In the genomic region with DNA sequence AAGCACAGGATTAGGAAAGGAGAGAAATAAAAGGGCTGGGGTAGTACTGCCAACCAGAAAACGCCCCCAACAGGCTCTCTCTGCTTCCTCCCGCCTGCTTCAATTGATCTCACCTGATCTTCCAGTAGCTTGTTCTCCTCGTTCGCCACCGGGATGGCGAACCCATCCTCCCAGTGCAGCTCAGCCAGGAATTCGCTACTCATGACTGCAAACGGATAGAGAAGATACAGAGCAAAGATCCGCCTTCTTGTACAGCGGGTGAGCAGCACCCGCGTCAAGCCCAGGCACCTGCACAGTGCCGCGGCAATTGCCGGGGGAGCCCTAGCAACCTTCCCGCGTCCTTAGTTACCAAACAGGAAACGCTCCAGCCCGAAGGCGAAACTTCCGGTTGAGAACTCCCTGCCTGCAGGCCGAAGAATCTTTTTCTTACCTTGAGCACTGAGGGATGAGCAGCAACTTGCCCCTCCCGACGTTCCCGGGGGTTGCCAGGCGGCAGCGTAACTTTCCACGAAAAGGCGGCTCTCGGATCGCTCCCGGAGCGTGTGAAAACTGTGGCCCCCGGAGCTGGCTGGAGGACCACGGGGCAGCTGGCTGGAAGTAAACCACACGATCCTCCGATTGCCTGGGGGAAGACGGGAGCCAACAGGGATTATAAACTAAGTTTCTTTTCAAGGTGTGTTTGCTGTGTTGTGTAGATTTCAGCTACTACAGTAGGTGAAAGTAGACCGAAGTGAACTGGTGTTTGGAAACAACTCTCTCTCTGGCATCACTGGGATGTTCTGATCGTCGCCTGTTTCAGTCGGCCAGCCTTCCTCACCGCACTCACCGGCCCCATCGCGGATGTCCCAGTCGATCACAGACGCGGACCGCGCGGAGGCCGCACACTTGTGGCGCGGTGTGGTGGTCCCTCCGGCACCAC, we compare ENCODE assay signal across 1 cellular context.
TF ChIP-seq lines count a peak whose summit lies in the region.

A gene (minus strand): TSS at position 312 of the 919 bp plus-strand sequence. CDS start 109 bp downstream, at position 203.

TF ChIP-seq in HepG2, 621 proteins besides CTCF, POLR2A, EP300 and RAD21 (continued from another document and continues in another):
- TF ChIP-seq, protein P1, sequence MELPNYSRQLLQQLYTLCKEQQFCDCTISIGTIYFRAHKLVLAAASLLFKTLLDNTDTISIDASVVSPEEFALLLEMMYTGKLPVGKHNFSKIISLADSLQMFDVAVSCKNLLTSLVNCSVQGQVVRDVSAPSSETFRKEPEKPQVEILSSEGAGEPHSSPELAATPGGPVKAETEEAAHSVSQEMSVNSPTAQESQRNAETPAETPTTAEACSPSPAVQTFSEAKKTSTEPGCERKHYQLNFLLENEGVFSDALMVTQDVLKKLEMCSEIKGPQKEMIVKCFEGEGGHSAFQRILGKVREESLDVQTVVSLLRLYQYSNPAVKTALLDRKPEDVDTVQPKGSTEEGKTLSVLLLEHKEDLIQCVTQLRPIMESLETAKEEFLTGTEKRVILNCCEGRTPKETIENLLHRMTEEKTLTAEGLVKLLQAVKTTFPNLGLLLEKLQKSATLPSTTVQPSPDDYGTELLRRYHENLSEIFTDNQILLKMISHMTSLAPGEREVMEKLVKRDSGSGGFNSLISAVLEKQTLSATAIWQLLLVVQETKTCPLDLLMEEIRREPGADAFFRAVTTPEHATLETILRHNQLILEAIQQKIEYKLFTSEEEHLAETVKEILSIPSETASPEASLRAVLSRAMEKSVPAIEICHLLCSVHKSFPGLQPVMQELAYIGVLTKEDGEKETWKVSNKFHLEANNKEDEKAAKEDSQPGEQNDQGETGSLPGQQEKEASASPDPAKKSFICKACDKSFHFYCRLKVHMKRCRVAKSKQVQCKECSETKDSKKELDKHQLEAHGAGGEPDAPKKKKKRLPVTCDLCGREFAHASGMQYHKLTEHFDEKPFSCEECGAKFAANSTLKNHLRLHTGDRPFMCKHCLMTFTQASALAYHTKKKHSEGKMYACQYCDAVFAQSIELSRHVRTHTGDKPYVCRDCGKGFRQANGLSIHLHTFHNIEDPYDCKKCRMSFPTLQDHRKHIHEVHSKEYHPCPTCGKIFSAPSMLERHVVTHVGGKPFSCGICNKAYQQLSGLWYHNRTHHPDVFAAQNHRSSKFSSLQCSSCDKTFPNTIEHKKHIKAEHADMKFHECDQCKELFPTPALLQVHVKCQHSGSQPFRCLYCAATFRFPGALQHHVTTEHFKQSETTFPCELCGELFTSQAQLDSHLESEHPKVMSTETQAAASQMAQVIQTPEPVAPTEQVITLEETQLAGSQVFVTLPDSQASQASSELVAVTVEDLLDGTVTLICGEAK (IDR thresholded peaks at IDR 0.05) = peak; percentile 55
- TF ChIP-seq, protein P1 (CRISPR knock-in tag; IDR thresholded peaks at IDR 0.05) = no peak
- TF ChIP-seq EHMT2 (IDR thresholded peaks at IDR 0.05; ENCODE audit: borderline replicate concordance, low read depth, low read length) = peak; percentile 38; the same call in 1 of the 2 replicates
- TF ChIP-seq, protein P2, sequence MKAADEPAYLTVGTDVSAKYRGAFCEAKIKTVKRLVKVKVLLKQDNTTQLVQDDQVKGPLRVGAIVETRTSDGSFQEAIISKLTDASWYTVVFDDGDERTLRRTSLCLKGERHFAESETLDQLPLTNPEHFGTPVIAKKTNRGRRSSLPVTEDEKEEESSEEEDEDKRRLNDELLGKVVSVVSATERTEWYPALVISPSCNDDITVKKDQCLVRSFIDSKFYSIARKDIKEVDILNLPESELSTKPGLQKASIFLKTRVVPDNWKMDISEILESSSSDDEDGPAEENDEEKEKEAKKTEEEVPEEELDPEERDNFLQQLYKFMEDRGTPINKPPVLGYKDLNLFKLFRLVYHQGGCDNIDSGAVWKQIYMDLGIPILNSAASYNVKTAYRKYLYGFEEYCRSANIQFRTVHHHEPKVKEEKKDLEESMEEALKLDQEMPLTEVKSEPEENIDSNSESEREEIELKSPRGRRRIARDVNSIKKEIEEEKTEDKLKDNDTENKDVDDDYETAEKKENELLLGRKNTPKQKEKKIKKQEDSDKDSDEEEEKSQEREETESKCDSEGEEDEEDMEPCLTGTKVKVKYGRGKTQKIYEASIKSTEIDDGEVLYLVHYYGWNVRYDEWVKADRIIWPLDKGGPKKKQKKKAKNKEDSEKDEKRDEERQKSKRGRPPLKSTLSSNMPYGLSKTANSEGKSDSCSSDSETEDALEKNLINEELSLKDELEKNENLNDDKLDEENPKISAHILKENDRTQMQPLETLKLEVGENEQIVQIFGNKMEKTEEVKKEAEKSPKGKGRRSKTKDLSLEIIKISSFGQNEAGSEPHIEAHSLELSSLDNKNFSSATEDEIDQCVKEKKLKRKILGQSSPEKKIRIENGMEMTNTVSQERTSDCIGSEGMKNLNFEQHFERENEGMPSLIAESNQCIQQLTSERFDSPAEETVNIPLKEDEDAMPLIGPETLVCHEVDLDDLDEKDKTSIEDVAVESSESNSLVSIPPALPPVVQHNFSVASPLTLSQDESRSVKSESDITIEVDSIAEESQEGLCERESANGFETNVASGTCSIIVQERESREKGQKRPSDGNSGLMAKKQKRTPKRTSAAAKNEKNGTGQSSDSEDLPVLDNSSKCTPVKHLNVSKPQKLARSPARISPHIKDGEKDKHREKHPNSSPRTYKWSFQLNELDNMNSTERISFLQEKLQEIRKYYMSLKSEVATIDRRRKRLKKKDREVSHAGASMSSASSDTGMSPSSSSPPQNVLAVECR (CRISPR knock-in tag; IDR thresholded peaks at IDR 0.05; ENCODE audit: borderline replicate concordance) = peak; percentile 75; the same call in 1 of the 2 replicates
- 0 out of 2 replicates have a peak, but pooled peaks have one; percentile 48 for TF ChIP-seq AHR (CRISPR knock-in tag; IDR thresholded peaks at IDR 0.05)
- TF ChIP-seq ZNF737 (CRISPR knock-in tag; IDR thresholded peaks at IDR 0.05; ENCODE audit: borderline replicate concordance) = no peak
- peak; percentile 77 for TF ChIP-seq PHF20 (CRISPR knock-in tag; IDR thresholded peaks at IDR 0.05)
- TF ChIP-seq, protein P3, sequence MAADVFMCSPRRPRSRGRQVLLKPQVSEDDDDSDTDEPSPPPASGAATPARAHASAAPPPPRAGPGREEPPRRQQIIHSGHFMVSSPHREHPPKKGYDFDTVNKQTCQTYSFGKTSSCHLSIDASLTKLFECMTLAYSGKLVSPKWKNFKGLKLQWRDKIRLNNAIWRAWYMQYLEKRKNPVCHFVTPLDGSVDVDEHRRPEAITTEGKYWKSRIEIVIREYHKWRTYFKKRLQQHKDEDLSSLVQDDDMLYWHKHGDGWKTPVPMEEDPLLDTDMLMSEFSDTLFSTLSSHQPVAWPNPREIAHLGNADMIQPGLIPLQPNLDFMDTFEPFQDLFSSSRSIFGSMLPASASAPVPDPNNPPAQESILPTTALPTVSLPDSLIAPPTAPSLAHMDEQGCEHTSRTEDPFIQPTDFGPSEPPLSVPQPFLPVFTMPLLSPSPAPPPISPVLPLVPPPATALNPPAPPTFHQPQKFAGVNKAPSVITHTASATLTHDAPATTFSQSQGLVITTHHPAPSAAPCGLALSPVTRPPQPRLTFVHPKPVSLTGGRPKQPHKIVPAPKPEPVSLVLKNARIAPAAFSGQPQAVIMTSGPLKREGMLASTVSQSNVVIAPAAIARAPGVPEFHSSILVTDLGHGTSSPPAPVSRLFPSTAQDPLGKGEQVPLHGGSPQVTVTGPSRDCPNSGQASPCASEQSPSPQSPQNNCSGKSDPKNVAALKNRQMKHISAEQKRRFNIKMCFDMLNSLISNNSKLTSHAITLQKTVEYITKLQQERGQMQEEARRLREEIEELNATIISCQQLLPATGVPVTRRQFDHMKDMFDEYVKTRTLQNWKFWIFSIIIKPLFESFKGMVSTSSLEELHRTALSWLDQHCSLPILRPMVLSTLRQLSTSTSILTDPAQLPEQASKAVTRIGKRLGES (CRISPR knock-in tag; IDR thresholded peaks at IDR 0.05; ENCODE audit: borderline replicate concordance) = no peak
- TF ChIP-seq JARID2 (CRISPR knock-in tag; IDR thresholded peaks at IDR 0.05; ENCODE audit: insufficient replicate concordance) = no peak
- TF ChIP-seq RFXAP (CRISPR knock-in tag; IDR thresholded peaks at IDR 0.05; ENCODE audit: borderline replicate concordance) = 0 out of 2 replicates have a peak, but pooled peaks have one; percentile 54
- no peak for TF ChIP-seq NR1H2 (CRISPR knock-in tag; IDR thresholded peaks at IDR 0.05; ENCODE audit: borderline replicate concordance, low read depth)
- TF ChIP-seq PHF8 (CRISPR knock-in tag; IDR thresholded peaks at IDR 0.05) = peak; percentile 75
- TF ChIP-seq, protein P4, sequence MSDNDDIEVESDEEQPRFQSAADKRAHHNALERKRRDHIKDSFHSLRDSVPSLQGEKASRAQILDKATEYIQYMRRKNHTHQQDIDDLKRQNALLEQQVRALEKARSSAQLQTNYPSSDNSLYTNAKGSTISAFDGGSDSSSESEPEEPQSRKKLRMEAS (IDR thresholded peaks at IDR 0.05) = peak; percentile 53; the same call in 1 of the 2 replicates
- TF ChIP-seq, protein P5, sequence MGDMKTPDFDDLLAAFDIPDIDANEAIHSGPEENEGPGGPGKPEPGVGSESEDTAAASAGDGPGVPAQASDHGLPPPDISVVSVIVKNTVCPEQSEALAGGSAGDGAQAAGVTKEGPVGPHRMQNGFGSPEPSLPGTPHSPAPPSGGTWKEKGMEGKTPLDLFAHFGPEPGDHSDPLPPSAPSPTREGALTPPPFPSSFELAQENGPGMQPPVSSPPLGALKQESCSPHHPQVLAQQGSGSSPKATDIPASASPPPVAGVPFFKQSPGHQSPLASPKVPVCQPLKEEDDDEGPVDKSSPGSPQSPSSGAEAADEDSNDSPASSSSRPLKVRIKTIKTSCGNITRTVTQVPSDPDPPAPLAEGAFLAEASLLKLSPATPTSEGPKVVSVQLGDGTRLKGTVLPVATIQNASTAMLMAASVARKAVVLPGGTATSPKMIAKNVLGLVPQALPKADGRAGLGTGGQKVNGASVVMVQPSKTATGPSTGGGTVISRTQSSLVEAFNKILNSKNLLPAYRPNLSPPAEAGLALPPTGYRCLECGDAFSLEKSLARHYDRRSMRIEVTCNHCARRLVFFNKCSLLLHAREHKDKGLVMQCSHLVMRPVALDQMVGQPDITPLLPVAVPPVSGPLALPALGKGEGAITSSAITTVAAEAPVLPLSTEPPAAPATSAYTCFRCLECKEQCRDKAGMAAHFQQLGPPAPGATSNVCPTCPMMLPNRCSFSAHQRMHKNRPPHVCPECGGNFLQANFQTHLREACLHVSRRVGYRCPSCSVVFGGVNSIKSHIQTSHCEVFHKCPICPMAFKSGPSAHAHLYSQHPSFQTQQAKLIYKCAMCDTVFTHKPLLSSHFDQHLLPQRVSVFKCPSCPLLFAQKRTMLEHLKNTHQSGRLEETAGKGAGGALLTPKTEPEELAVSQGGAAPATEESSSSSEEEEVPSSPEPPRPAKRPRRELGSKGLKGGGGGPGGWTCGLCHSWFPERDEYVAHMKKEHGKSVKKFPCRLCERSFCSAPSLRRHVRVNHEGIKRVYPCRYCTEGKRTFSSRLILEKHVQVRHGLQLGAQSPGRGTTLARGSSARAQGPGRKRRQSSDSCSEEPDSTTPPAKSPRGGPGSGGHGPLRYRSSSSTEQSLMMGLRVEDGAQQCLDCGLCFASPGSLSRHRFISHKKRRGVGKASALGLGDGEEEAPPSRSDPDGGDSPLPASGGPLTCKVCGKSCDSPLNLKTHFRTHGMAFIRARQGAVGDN (CRISPR knock-in tag; IDR thresholded peaks at IDR 0.05) = peak; percentile 85
- 0 out of 2 replicates have a peak, but pooled peaks have one; percentile 1 for TF ChIP-seq HOXA5 (CRISPR knock-in tag; IDR thresholded peaks at IDR 0.05)
- TF ChIP-seq IKZF1 (IDR thresholded peaks at IDR 0.05) = no peak
- TF ChIP-seq PRPF4 (IDR thresholded peaks at IDR 0.05; ENCODE audit: low read depth, low read length, poor library complexity, severe bottlenecking) = peak; percentile 27
- peak; percentile 66; the same call in 1 of the 2 replicates for TF ChIP-seq FOXK1 (CRISPR knock-in tag; IDR thresholded peaks at IDR 0.05; ENCODE audit: borderline replicate concordance, low read depth)
- TF ChIP-seq, protein P6, sequence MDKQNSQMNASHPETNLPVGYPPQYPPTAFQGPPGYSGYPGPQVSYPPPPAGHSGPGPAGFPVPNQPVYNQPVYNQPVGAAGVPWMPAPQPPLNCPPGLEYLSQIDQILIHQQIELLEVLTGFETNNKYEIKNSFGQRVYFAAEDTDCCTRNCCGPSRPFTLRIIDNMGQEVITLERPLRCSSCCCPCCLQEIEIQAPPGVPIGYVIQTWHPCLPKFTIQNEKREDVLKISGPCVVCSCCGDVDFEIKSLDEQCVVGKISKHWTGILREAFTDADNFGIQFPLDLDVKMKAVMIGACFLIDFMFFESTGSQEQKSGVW (CRISPR knock-in tag; IDR thresholded peaks at IDR 0.05; ENCODE audit: borderline replicate concordance) = no peak
- TF ChIP-seq ZNF33B (CRISPR knock-in tag; IDR thresholded peaks at IDR 0.05) = no peak
- TF ChIP-seq SP2 (CRISPR knock-in tag; IDR thresholded peaks at IDR 0.05) = peak; percentile 23; the same call in 1 of the 2 replicates
- TF ChIP-seq NCOA1 (CRISPR knock-in tag; IDR thresholded peaks at IDR 0.05) = 0 out of 2 replicates have a peak, but pooled peaks have one; percentile 68
- peak; percentile 39 for TF ChIP-seq HNRNPLL (IDR thresholded peaks at IDR 0.05; ENCODE audit: low read depth, low read length, poor library complexity, severe bottlenecking)
- peak; percentile 88 for TF ChIP-seq ZNF501 (CRISPR knock-in tag; IDR thresholded peaks at IDR 0.05)
- no peak for TF ChIP-seq NFE2L1 (CRISPR knock-in tag; IDR thresholded peaks at IDR 0.05; ENCODE audit: borderline replicate concordance)
- TF ChIP-seq SALL2 (CRISPR knock-in tag; IDR thresholded peaks at IDR 0.05) = no peak
- peak; percentile 94 for TF ChIP-seq GABPB1 (CRISPR knock-in tag; IDR thresholded peaks at IDR 0.05)
- peak; percentile 56; the same call in 1 of the 3 replicates for TF ChIP-seq MXI1 (IDR thresholded peaks at IDR 0.05; ENCODE audit: borderline replicate concordance, low read depth, low read length)
- peak; percentile 40; the same call in 1 of the 2 replicates for TF ChIP-seq HDAC1 (CRISPR knock-in tag; IDR thresholded peaks at IDR 0.05)
- peak; percentile 63 for TF ChIP-seq ZNF563 (CRISPR knock-in tag; IDR thresholded peaks at IDR 0.05)
